Comparison of ENCODE assay signal across 22 cellular contexts in the genomic region with DNA sequence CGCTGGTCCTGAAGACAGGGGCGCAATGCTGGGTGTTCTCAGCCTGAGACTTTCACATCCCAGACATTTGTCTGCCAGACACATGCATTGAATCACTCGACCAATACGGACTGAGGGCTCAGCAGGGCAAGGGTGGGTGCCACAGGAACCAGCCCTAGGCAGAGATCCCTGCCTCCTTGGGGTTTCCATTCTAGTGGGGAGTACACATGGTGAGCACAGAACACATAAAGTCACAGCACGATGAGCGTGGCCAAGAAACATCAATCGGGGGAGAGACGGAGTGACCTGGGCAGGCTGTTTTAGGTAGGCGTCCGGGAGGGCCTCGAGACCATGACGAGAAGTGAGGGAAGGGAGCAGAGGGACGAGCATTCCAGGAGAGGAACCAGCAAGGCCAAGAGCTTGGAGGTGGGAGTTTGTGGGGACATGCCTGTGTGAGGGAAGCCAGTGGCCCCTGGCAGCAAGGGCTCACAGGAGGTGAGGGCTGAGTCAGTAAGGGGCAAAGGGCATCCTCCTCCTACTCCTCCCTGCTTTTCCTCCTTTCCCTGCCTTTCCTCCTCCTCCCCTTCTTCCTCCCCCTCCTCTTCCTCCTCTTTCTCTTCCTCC.
"Had no signal": no experiment of that assay in that cellular context is flagged by ENCODE, and none has a peak within 500 bp of the region (broad histone marks: within the 10 kb centered on the region; RNA-seq: fewer than 3 reads in every experiment).

No MANE protein-coding gene starts in this region.

- FAIRE-seq: colon, frontal cortex, keratinocyte had no signal

- H3K4me3 Mint-ChIP-seq: mesothelial cell of epicardium; natural killer cell treated with Interleukin-12 subunit alpha and Interleukin-12 subunit beta and Interleukin-15 and Interleukin-18, amount 100 ng/mL, for 72 hours; neural crest cell; stimulated activated effector memory CD8-positive, alpha-beta T cell treated with anti-CD3 and anti-CD28 coated beads, Interleukin-12 subunit alpha, Interleukin-12 subunit beta, amount 100 ng/mL, for 72 hours had no signal

- H3K4me1 Mint-ChIP-seq: mesothelial cell of epicardium; naive B cell; neural crest cell; stimulated activated effector memory CD8-positive, alpha-beta T cell treated with anti-CD3 and anti-CD28 coated beads, Interleukin-12 subunit alpha, Interleukin-12 subunit beta, amount 100 ng/mL, for 72 hours had no signal

- H3K36me3 ChIP-seq: prostate gland, right atrium auricular region, sigmoid colon, thoracic aorta, tibial nerve, upper lobe of right lung had no signal

- H3K4me1 ChIP-seq: prostate gland, right atrium auricular region, tibial nerve, upper lobe of right lung had no signal

- H3K27ac ChIP-seq: dorsolateral prefrontal cortex, prostate gland, right atrium auricular region, sigmoid colon, thoracic aorta, tibial nerve, upper lobe of right lung had no signal

- ATAC-seq: left lobe of liver; mucosa of descending colon; natural killer cell treated with Interleukin-12 subunit alpha and Interleukin-12 subunit beta and Interleukin-15 and Interleukin-18, amount 100 ng/mL, for 72 hours; stimulated activated effector memory CD8-positive, alpha-beta T cell treated with anti-CD3 and anti-CD28 coated beads, Interleukin-12 subunit alpha, Interleukin-12 subunit beta, amount 100 ng/mL, for 72 hours; stimulated activated naive CD8-positive, alpha-beta T cell treated with anti-CD3 and anti-CD28 coated beads, Interleukin-15, Interleukin-2, amounts not matched to agents 100 U/mL and 50 U/mL, for 24 hours; upper lobe of right lung had no signal

- H3K4me3 ChIP-seq: dorsolateral prefrontal cortex, mucosa of descending colon, prostate gland, right atrium auricular region, sigmoid colon, thoracic aorta, tibial nerve, upper lobe of right lung had no signal

- DNase-seq: dorsolateral prefrontal cortex; effector CD4-positive, alpha-beta T cell; mesenchymal stem cell; mucosa of descending colon; naive B cell; sigmoid colon; stimulated activated CD4-positive, alpha-beta T cell treated with anti-CD3 and anti-CD28 coated beads, Interleukin-2, amount 100 ng/mL, for 24 hours; stimulated activated CD4-positive, alpha-beta T cell treated with anti-CD3 and anti-CD28 coated beads, Interleukin-4, amount 100 ng/mL, for 24 hours; stimulated activated naive CD8-positive, alpha-beta T cell treated with anti-CD3 and anti-CD28 coated beads, Interleukin-15, Interleukin-2, amounts not matched to agents 100 U/mL and 50 U/mL, for 24 hours; upper lobe of right lung had no signal

- H3K9me3 ChIP-seq: prostate gland, right atrium auricular region, thoracic aorta, upper lobe of right lung had no signal

- H3K27me3 Mint-ChIP-seq: natural killer cell treated with Interleukin-12 subunit alpha and Interleukin-12 subunit beta and Interleukin-15 and Interleukin-18, amount 100 ng/mL, for 72 hours had no signal

- H3K36me3 Mint-ChIP-seq: stimulated activated effector memory CD8-positive, alpha-beta T cell treated with anti-CD3 and anti-CD28 coated beads, Interleukin-12 subunit alpha, Interleukin-12 subunit beta, amount 100 ng/mL, for 72 hours had no signal

- H3K27ac Mint-ChIP-seq: mesothelial cell of epicardium; naive B cell; natural killer cell treated with Interleukin-12 subunit alpha and Interleukin-12 subunit beta and Interleukin-15 and Interleukin-18, amount 100 ng/mL, for 72 hours; stimulated activated effector memory CD8-positive, alpha-beta T cell treated with anti-CD3 and anti-CD28 coated beads, Interleukin-12 subunit alpha, Interleukin-12 subunit beta, amount 100 ng/mL, for 72 hours had no signal

- H3K27me3 ChIP-seq: right atrium auricular region, tibial nerve had no signal
